Comparison of ENCODE assay signal across 11 cellular contexts in the genomic region with DNA sequence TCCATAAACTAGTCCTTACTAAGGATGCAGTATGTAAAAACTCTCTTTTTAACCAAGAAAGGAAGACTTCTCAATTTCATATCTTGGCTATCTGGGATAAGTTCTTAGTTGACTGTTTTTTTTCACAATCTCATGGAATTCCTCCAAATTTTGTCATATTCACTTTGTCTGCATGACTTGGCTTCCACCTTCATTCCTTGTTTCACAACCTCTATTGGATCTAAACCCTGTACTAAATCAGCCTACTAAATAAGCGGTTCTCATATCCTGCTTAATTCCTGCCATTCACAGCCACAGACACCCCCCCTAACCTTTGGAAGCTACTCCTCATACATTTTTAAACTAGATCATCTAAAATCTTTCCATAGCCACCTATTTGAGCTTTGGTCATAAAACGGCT.
"Had no signal": no experiment of that assay in that cellular context is flagged by ENCODE, and none has a peak within 500 bp of the region (broad histone marks: within the 10 kb centered on the region; RNA-seq: fewer than 3 reads in every experiment).

No MANE protein-coding gene starts in this region.

- H3K4me3 Mint-ChIP-seq: activated T-helper 1 cell treated with anti-CD3 and anti-CD28 coated beads, Interleukin-12 subunit alpha, Interleukin-12 subunit beta, Interleukin-2, Interleukin-4 antibody, amounts not matched to agents 30 ng/mL and 10 ng/mL and 1 ng/mL, durations not matched to agents 14 hours and 24 hours and 36 hours; nephron progenitor cell had no signal

- H3K27ac Mint-ChIP-seq: activated T-helper 1 cell treated with anti-CD3 and anti-CD28 coated beads, Interleukin-12 subunit alpha, Interleukin-12 subunit beta, Interleukin-2, Interleukin-4 antibody, amounts not matched to agents 30 ng/mL and 10 ng/mL and 1 ng/mL, durations not matched to agents 14 hours and 24 hours and 36 hours; nephron progenitor cell had no signal

- ATAC-seq: esophagus mucosa, right lobe of liver had no signal

- H3K9me3 Mint-ChIP-seq: activated T-helper 1 cell treated with anti-CD3 and anti-CD28 coated beads, Interleukin-12 subunit alpha, Interleukin-12 subunit beta, Interleukin-2, Interleukin-4 antibody, amounts not matched to agents 30 ng/mL and 10 ng/mL and 1 ng/mL, durations not matched to agents 14 hours and 24 hours and 36 hours; nephron progenitor cell had no signal

- DNase-seq: activated CD4-positive, CD25-positive, alpha-beta regulatory T cell treated with anti-CD3 and anti-CD28 coated beads, Interleukin-2, amount 50 U/mL, for 72 hours; activated naive CD4-positive, alpha-beta T cell; colonic mucosa; hypothalamus; nephron progenitor cell; occipital lobe; right lobe of liver; spleen; stomach had no signal

- H3K4me1 Mint-ChIP-seq: nephron progenitor cell had no signal
